10 cellular contexts compared by ENCODE assay signal in the genomic region with DNA sequence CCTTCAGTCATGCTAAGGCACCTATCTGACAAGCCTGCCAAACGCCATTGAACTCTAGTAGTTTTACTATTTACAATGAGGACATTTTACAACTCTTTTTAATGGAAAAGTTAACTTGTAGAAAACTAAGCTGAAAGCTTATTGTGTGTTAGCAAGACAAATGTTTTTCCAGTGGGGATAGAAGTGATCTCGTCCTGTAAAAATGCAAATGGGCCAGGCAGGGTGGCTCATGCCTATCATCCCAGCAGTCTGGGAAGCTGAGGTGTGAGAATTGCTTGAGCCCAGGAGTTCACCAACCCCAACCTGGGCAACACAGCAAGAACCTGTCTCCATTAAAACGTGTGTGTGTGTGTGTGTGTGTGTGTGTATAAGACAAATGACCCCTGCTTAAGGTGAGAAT. TPM values are rescaled to one million over a fixed set of nuclear protein-coding genes. Genes with fewer than 3 reads are reported as not detected.
A peak's percentile ranks its signal among the peaks of the same experiment; 100 is the strongest.
DNase-seq lines count a peak whose midpoint lies in the region; ATAC-seq, FAIRE-seq and TF ChIP-seq lines count a peak whose summit lies in the region.
"Had no signal": no experiment of that assay in that cellular context is flagged by ENCODE, and none has a peak within 500 bp of the region (broad histone marks: within the 10 kb centered on the region; RNA-seq: fewer than 3 reads in every experiment).

No MANE protein-coding gene starts in this region.

- dilution Hi-C loops in keratinocyte (cut with MboI; ENCODE audit: extremely low pct_ligation_motif_present, low sequenced_read_pairs) = no loop called here

- no peak for TF ChIP-seq POLR2A in uterus (IDR thresholded peaks at IDR 0.05)

- DNase-seq in heart right ventricle (no peak), Right ventricle myocardium inferior (ENCODE audit: missing footprints) (no peak), keratinocyte (ENCODE audit: low read depth, low spot score) (no peak), uterus (no peak)
- no peak for DNase-seq in activated CD8-positive, alpha-beta T cell treated with anti-CD3 and anti-CD28 coated beads, Interleukin-2, amount 10 ng/mL, durations not matched to agents 7 days and 5 days
- DNase-seq in stimulated activated CD4-positive, alpha-beta T cell treated with anti-CD3 and anti-CD28 coated beads, Interleukin-4, amount 100 ng/mL, for 1 hour = no peak
- DNase-seq: activated CD8-positive, alpha-beta memory T cell treated with anti-CD3 and anti-CD28 coated beads for 24 hours; stimulated activated CD4-positive, alpha-beta T cell treated with anti-CD3 and anti-CD28 coated beads, Interleukin-2, amount 100 ng/mL, for 48 hours had no signal

- H3K4me3 ChIP-seq in heart right ventricle (peak overlapping the region in 5 of 10 donors; percentile 3 to 91 (median 82)), keratinocyte (ENCODE audit: control insufficient read depth in 2 of 3, extremely low read depth in 1 of 3, insufficient read depth in 2 of 3, low read depth in 1 of 3, low read length in 3 of 3) (no peak overlapping the region), uterus (no peak overlapping the region)

- 40 to 44% methylated on average over 3 of the region's 3 CpGs for WGBS in heart right ventricle, 2 donors

- no peaks in the 10 kb centered on the region for H3K36me3 Mint-ChIP-seq in activated CD8-positive, alpha-beta T cell treated with anti-CD3 and anti-CD28 coated beads, Interleukin-2, amount 10 ng/mL, durations not matched to agents 7 days and 5 days (ENCODE audit: low read depth)

- H3K27me3 Mint-ChIP-seq in activated CD8-positive, alpha-beta T cell treated with anti-CD3 and anti-CD28 coated beads, Interleukin-2, amount 10 ng/mL, durations not matched to agents 7 days and 5 days (ENCODE audit: low read depth) = peaks cover 7% of the 10 kb centered on the region

- H3K27ac Mint-ChIP-seq in activated CD8-positive, alpha-beta T cell treated with anti-CD3 and anti-CD28 coated beads, Interleukin-2, amount 10 ng/mL, durations not matched to agents 7 days and 5 days = peak overlapping the region; percentile 84

- CTCF ChIA-PET in activated CD8-positive, alpha-beta T cell treated with anti-CD3 and anti-CD28 coated beads, Interleukin-2, amount 10 ng/mL, durations not matched to agents 7 days and 5 days (lab: Charles Lee) = interaction anchor here (0.7 to 4.0 kb wide), 6 partner anchors 19 to 294 kb away, joined by 3 to 29 read pairs (median 4); no protein-coding TSS in a partner anchor

- intact Hi-C loops in heart right ventricle (cut with DNase I) (no loop called here), Right ventricle myocardium inferior (cut with DNase I) (loop anchor here (2.0 to 5.0 kb wide), 2 partner anchors 56 to 209 kb away; partner anchors contain the start of gene LANCL2), uterus (cut with DNase I; ENCODE audit: low total_unique reads) (no loop called here)

- peaks cover 58% of the 10 kb centered on the region for H3K4me1 Mint-ChIP-seq in activated CD8-positive, alpha-beta T cell treated with anti-CD3 and anti-CD28 coated beads, Interleukin-2, amount 10 ng/mL, durations not matched to agents 7 days and 5 days (ENCODE audit: low read depth)

- H3K4me1 ChIP-seq in heart right ventricle = peaks cover 8 to 60% (median 52%) of the 10 kb centered on the region in 9 donors
- peaks cover 34% of the 10 kb centered on the region for H3K4me1 ChIP-seq in keratinocyte (ENCODE audit: control insufficient read depth, extremely low read depth, insufficient read depth, low read length)
- peaks cover 0 to 6% of the 10 kb centered on the region in 2 donors for H3K4me1 ChIP-seq in uterus

- H3K9me3 ChIP-seq in heart right ventricle (no peaks in the 10 kb centered on the region), keratinocyte (ENCODE audit: control insufficient read depth, low read depth, low read length) (no peaks in the 10 kb centered on the region), uterus (no peaks in the 10 kb centered on the region)

- FAIRE-seq in keratinocyte (lab: Jason Lieb, UNC) = no peak

- H3K9me1 ChIP-seq in keratinocyte (ENCODE audit: control insufficient read depth, extremely low read depth, insufficient read depth, low read length) = peaks cover 3% of the 10 kb centered on the region

- H3K27me3 ChIP-seq in heart right ventricle (no peaks in the 10 kb centered on the region), keratinocyte (ENCODE audit: control insufficient read depth, extremely low read depth, insufficient read depth, low read length) (no peaks in the 10 kb centered on the region), uterus (no peaks in the 10 kb centered on the region)

- peak overlapping the region in 9 of 10 donors; percentile 1 to 96 (median 87) for H3K27ac ChIP-seq in heart right ventricle
- no peak overlapping the region for H3K27ac ChIP-seq in keratinocyte (ENCODE audit: control insufficient read depth, insufficient read depth, low read length)
- H3K27ac ChIP-seq in uterus = peak overlapping the region; percentile 83 to 93

- no peaks in the 10 kb centered on the region for H3K9me3 Mint-ChIP-seq in activated CD8-positive, alpha-beta T cell treated with anti-CD3 and anti-CD28 coated beads, Interleukin-2, amount 10 ng/mL, durations not matched to agents 7 days and 5 days (ENCODE audit: insufficient read depth)

- POLR2A ChIA-PET in activated CD8-positive, alpha-beta T cell treated with anti-CD3 and anti-CD28 coated beads, Interleukin-2, amount 10 ng/mL, durations not matched to agents 7 days and 5 days (lab: Charles Lee) = interaction anchor here (0.9 to 8.5 kb wide), 4 partner anchors 14 to 207 kb away, joined by 3 to 83 read pairs (median 4); no protein-coding TSS in a partner anchor

- ATAC-seq in heart right ventricle (no peak), Right ventricle myocardium inferior (no peak), GM21786 (IDR thresholded peaks at IDR 0.05; ENCODE audit: unreplicated experiment) (no peak), GM19397 (IDR thresholded peaks at IDR 0.05; ENCODE audit: unreplicated experiment) (no peak)
- ATAC-seq in activated CD8-positive, alpha-beta T cell treated with anti-CD3 and anti-CD28 coated beads, Interleukin-2, amount 10 ng/mL, durations not matched to agents 7 days and 5 days = no peak

- no peak overlapping the region for H3K9ac ChIP-seq in keratinocyte (ENCODE audit: control insufficient read depth, extremely low read depth, insufficient read depth, low read length)

- H4K20me1 ChIP-seq in keratinocyte (ENCODE audit: control insufficient read depth, extremely low read depth, insufficient read depth, low read length) = peaks cover 8% of the 10 kb centered on the region

- H3K79me2 ChIP-seq in keratinocyte (ENCODE audit: control insufficient read depth, insufficient read depth, low read length) = peaks cover 22% of the 10 kb centered on the region

- peak overlapping the region; percentile 68 for H3K4me2 ChIP-seq in keratinocyte (ENCODE audit: control insufficient read depth, extremely low read depth, insufficient read depth, low read depth, low read length)

- no peak for TF ChIP-seq CTCF in heart right ventricle (IDR thresholded peaks at IDR 0.05)
- no peak for TF ChIP-seq CTCF in keratinocyte (optimal IDR thresholded peaks at IDR 0.05 in 1 of 3, IDR thresholded peaks at IDR 0.05 in 1 of 3, conservative IDR thresholded peaks at IDR 0.05 in 1 of 3; ENCODE audit: extremely low read depth in 1 of 3, insufficient read depth in 2 of 3, low read length in 3 of 3)
- TF ChIP-seq CTCF in uterus (IDR thresholded peaks at IDR 0.05) = no peak

- H3K36me3 ChIP-seq in heart right ventricle = no peaks in the 10 kb centered on the region
- H3K36me3 ChIP-seq in keratinocyte (ENCODE audit: control insufficient read depth in 2 of 2, extremely low read depth in 1 of 2, insufficient read depth in 2 of 2, low read length in 2 of 2) = no peaks in the 10 kb centered on the region
- no peaks in the 10 kb centered on the region for H3K36me3 ChIP-seq in uterus

- peak overlapping the region; percentile 12 for H2AFZ ChIP-seq in keratinocyte (ENCODE audit: control insufficient read depth, low read length)

- peak overlapping the region; percentile 75 for H3K4me3 Mint-ChIP-seq in activated CD8-positive, alpha-beta T cell treated with anti-CD3 and anti-CD28 coated beads, Interleukin-2, amount 10 ng/mL, durations not matched to agents 7 days and 5 days

RNA-seq across cellular contexts. Expression of gene VOPP1, which starts 1.2 kb away (rescaled TPM):
- total RNA-seq in heart right ventricle = 10 to 100 TPM; 17.9 to 42.9 (median 22.9) TPM
- polyA plus RNA-seq in heart right ventricle = 10 to 100 TPM in 1 of 2 donors, 1 to 10 TPM in 1; 9.3 to 17.5 TPM
- 23.1 TPM for total RNA-seq in Right ventricle myocardium inferior
- 10 to 100 TPM; 44.5 to 45.3 TPM for total RNA-seq in activated CD8-positive, alpha-beta T cell treated with anti-CD3 and anti-CD28 coated beads, Interleukin-2, amount 10 ng/mL, durations not matched to agents 7 days and 5 days
- polyA plus RNA-seq in keratinocyte = 34.2 to 60.4 TPM (median 49.2 TPM) in 3 replicates
- 7.2 TPM for polyA plus RNA-seq in keratinocyte (2011; ENCODE audit: low read depth)
- polyA plus RNA-seq in keratinocyte (2011; cell fraction: cytosol; rRNA removed) = 42.3 and 47.9 TPM in 2 replicates
- polyA plus RNA-seq in keratinocyte (2011; cell fraction: nucleus; rRNA removed) = 34.4 and 35.2 TPM in 2 replicates
- 17.1 and 63.0 TPM in 2 replicates for polyA plus RNA-seq in keratinocyte (2012; ENCODE audit: low replicate concordance)
- polyA minus RNA-seq in keratinocyte = 60.1 to 103 TPM (median 80.4 TPM) in 3 replicates
- 69.4 TPM for polyA minus RNA-seq in keratinocyte (2011; cell fraction: cytosol; rRNA and poly(A)+ RNA removed)
- polyA minus RNA-seq in keratinocyte (2011; cell fraction: nucleus; rRNA and poly(A)+ RNA removed) = 39.7 and 54.4 TPM in 2 replicates
- 10 to 100 TPM; 22.1 to 58.9 (median 39.8) TPM for total RNA-seq in uterus
